Comparison of ENCODE assay signal across 8 cellular contexts in genomic region chr5:160390787-160391696, GRCh38. TPM values are rescaled to one million over a fixed set of nuclear protein-coding genes. Genes with fewer than 3 reads are reported as not detected.
DNase-seq lines count a peak whose midpoint lies in the region; ATAC-seq, FAIRE-seq and TF ChIP-seq lines count a peak whose summit lies in the region.

No MANE protein-coding gene starts in this region.

- H2AFZ ChIP-seq in endothelial cell of umbilical vein (ENCODE audit: low read depth, low read length), result no peak overlapping the region

- H3K27ac Mint-ChIP-seq in activated naive CD4-positive, alpha-beta T cell treated with anti-CD3 and anti-CD28 coated beads for 36 hours, result no peak overlapping the region

- DNase-seq in NCI-H2171 treated with DMSO at 0.1 percent for 48 hours (lab: John Stamatoyannopoulos, UW) (peak; percentile 2), NCI-H2171 (lab: John Stamatoyannopoulos, UW) (no peak), NCI-H774 (lab: John Stamatoyannopoulos, UW) (peak; percentile 2), endothelial cell of umbilical vein (ENCODE audit: low read depth, low spot score) (peak; percentile 30), small intestine (peak; percentile 25)
- no peak for DNase-seq in activated naive CD4-positive, alpha-beta T cell treated with anti-CD3 and anti-CD28 coated beads for 36 hours

- H3K9me1 ChIP-seq in endothelial cell of umbilical vein (replicated peaks; ENCODE audit: control insufficient read depth, extremely low read depth, insufficient read depth, low read length), result no peaks in the 10 kb centered on the region

- H3K4me1 ChIP-seq in endothelial cell of umbilical vein (ENCODE audit: control insufficient read depth, extremely low read depth, insufficient read depth, low read length) (no peaks in the 10 kb centered on the region), small intestine (ENCODE audit: control insufficient read depth in 2 of 2, insufficient read depth in 1 of 2, low read depth in 1 of 2, low read length in 1 of 2) (no peaks in the 10 kb centered on the region)

- H3K4me1 Mint-ChIP-seq in activated naive CD4-positive, alpha-beta T cell treated with anti-CD3 and anti-CD28 coated beads for 36 hours (ENCODE audit: low read depth), result no peaks in the 10 kb centered on the region

- no peak overlapping the region for H3K4me3 ChIP-seq in endothelial cell of umbilical vein (replicated peaks in 1 of 3; ENCODE audit: insufficient read depth in 1 of 3, low read depth in 1 of 3, low read length in 3 of 3)
- no peak overlapping the region for H3K4me3 ChIP-seq in small intestine (ENCODE audit: low read depth in 1 of 2, low read length in 2 of 2)

- H3K4me2 ChIP-seq in endothelial cell of umbilical vein (ENCODE audit: insufficient read depth, low read length), result no peak overlapping the region

- H3K27ac ChIP-seq in endothelial cell of umbilical vein (ENCODE audit: insufficient read depth, low read depth, low read length) (no peak overlapping the region), small intestine (ENCODE audit: low read depth in 1 of 2, low read length in 1 of 2) (no peak overlapping the region)

- H3K79me2 ChIP-seq in endothelial cell of umbilical vein (ENCODE audit: control insufficient read depth, insufficient read depth, low read length), result no peaks in the 10 kb centered on the region

- CTCF ChIA-PET in endothelial cell of umbilical vein (lab: Charles Lee), result interaction anchor here (0.6 to 8.2 kb wide), 73 partner anchors 9 to 1234 kb away, joined by 3 to 254 read pairs (median 4); partner anchors contain the start of genes C1QTNF2, FABP6, FAM200C and PTTG1
- CTCF ChIA-PET in activated naive CD4-positive, alpha-beta T cell treated with anti-CD3 and anti-CD28 coated beads for 36 hours (lab: Charles Lee), result interaction anchor here (0.6 to 2.8 kb wide), 9 partner anchors 9 to 369 kb away, joined by 3 to 17 read pairs (median 3); partner anchors contain the start of genes C1QTNF2 and FAM200C

- TF ChIP-seq CTCF in endothelial cell of umbilical vein (IDR thresholded peaks at IDR 0.05; ENCODE audit: extremely low read depth in 1 of 2, insufficient read depth in 1 of 2, low read depth in 1 of 2, low read length in 2 of 2), result peak; percentile 11 to 20

- intact Hi-C loops in endothelial cell of umbilical vein (cut with micrococcal nuclease), result loop anchor here (1.0 to 10.0 kb wide), 5 partner anchors 192 to 1186 kb away; partner anchors contain the start of gene RNF145
- intact Hi-C loops in activated naive CD4-positive, alpha-beta T cell treated with anti-CD3 and anti-CD28 coated beads for 36 hours (cut with micrococcal nuclease), result loop anchor here (1.0 to 2.0 kb wide), 3 partner anchors 46 to 370 kb away; no protein-coding TSS in a partner anchor

- dilution Hi-C loops in endothelial cell of umbilical vein (cut with MboI; ENCODE audit: extremely low pct_ligation_motif_present, low sequenced_read_pairs), result no loop called here

- no TSS peak for BruUV-seq in endothelial cell of umbilical vein (replicated peaks; lab: Mats Ljungman, UMichigan)

- no peaks in the 10 kb centered on the region for H4K20me1 ChIP-seq in endothelial cell of umbilical vein (replicated peaks; ENCODE audit: control insufficient read depth, extremely low read depth, insufficient read depth, low read length)

- TF ChIP-seq POLR2A in endothelial cell of umbilical vein (IDR thresholded peaks at IDR 0.05; ENCODE audit: low read depth, low read length), result no peak

- WGBS in small intestine, 3 donors, result 56 to 70% (median 62%) methylated on average over 6 to 8 of the region's 8 CpGs

- FAIRE-seq in endothelial cell of umbilical vein (lab: Jason Lieb, UNC) (no peak), small intestine (lab: Jason Lieb, UNC) (no peak)

- ATAC-seq in HG02623 (IDR thresholded peaks at IDR 0.05; ENCODE audit: unreplicated experiment) (no peak), GM21737 (IDR thresholded peaks at IDR 0.05; ENCODE audit: unreplicated experiment) (no peak)

- H3K27me3 Mint-ChIP-seq in activated naive CD4-positive, alpha-beta T cell treated with anti-CD3 and anti-CD28 coated beads for 36 hours (ENCODE audit: low read depth), result no peaks in the 10 kb centered on the region

- no peak overlapping the region for H3K4me3 Mint-ChIP-seq in activated naive CD4-positive, alpha-beta T cell treated with anti-CD3 and anti-CD28 coated beads for 36 hours

- POLR2A ChIA-PET in endothelial cell of umbilical vein (lab: Charles Lee), result interaction anchor here (1.2 kb wide), 1 partner anchor 369 kb away, joined by 6 read pairs; no protein-coding TSS in a partner anchor

- H3K9me3 ChIP-seq in endothelial cell of umbilical vein (replicated peaks; ENCODE audit: control insufficient read depth, insufficient read depth, low read length) (no peaks in the 10 kb centered on the region), small intestine (ENCODE audit: control insufficient read depth, low read depth) (no peaks in the 10 kb centered on the region)

- no peaks in the 10 kb centered on the region for H3K36me3 Mint-ChIP-seq in activated naive CD4-positive, alpha-beta T cell treated with anti-CD3 and anti-CD28 coated beads for 36 hours (ENCODE audit: low read depth)

- H3K36me3 ChIP-seq in endothelial cell of umbilical vein (ENCODE audit: control insufficient read depth in 2 of 2, extremely low read depth in 1 of 2, insufficient read depth in 2 of 2, low read length in 2 of 2) (no peaks in the 10 kb centered on the region), small intestine (ENCODE audit: control insufficient read depth in 2 of 2, insufficient read depth in 2 of 2, low read length in 2 of 2) (no peaks in the 10 kb centered on the region)

- H3K27me3 ChIP-seq in endothelial cell of umbilical vein (ENCODE audit: control insufficient read depth in 2 of 2, insufficient read depth in 2 of 2, low read length in 2 of 2), result no peaks in the 10 kb centered on the region
- no peaks in the 10 kb centered on the region for H3K27me3 ChIP-seq in small intestine (ENCODE audit: control insufficient read depth in 2 of 2, insufficient read depth in 2 of 2, low read length in 2 of 2)

- peaks cover 13% of the 10 kb centered on the region for H3K9me3 Mint-ChIP-seq in activated naive CD4-positive, alpha-beta T cell treated with anti-CD3 and anti-CD28 coated beads for 36 hours

- H3K9ac ChIP-seq in endothelial cell of umbilical vein (replicated peaks; ENCODE audit: extremely low read depth, insufficient read depth, low read length), result no peak overlapping the region

RNA-seq across cellular contexts. Expression of gene FAM200C, which starts 8.8 kb away (rescaled TPM):
- 2.6 and 2.7 TPM in 2 replicates for total RNA-seq in endothelial cell of umbilical vein
- polyA plus RNA-seq in endothelial cell of umbilical vein, result 0.76 and 0.86 TPM in 2 replicates
- polyA plus RNA-seq in endothelial cell of umbilical vein (2011; cell fraction: cytosol; rRNA removed), result 1.2 and 1.4 TPM in 2 replicates
- 2.4 and 3.3 TPM in 2 replicates for polyA plus RNA-seq in endothelial cell of umbilical vein (2011; cell fraction: nucleus; rRNA removed)
- polyA plus RNA-seq in endothelial cell of umbilical vein (2012), result 1.3 and 1.7 TPM in 2 replicates
- polyA minus RNA-seq in endothelial cell of umbilical vein, result 1.3 and 1.7 TPM in 2 replicates
- 2.3 TPM for polyA minus RNA-seq in endothelial cell of umbilical vein (2011; cell fraction: cytosol; rRNA and poly(A)+ RNA removed)
- 2.5 and 5.1 TPM in 2 replicates for polyA minus RNA-seq in endothelial cell of umbilical vein (2011; cell fraction: nucleus; rRNA and poly(A)+ RNA removed)
- polyA plus RNA-seq in small intestine, result 1 to 10 TPM in 2 of 3 donors, under 1 TPM in 1; 0.27 to 1.6 (median 1.6) TPM
- under 1 TPM; 0.84 to 0.93 TPM for total RNA-seq in activated naive CD4-positive, alpha-beta T cell treated with anti-CD3 and anti-CD28 coated beads for 36 hours

RNA-seq across cellular contexts. Expression of gene C1QTNF2, which starts 20.6 kb away (rescaled TPM):
- 0.53 TPM in 1 of 2 replicates, not detected in the other for total RNA-seq in endothelial cell of umbilical vein
- polyA plus RNA-seq in endothelial cell of umbilical vein, result 0.46 and 0.52 TPM in 2 replicates
- polyA plus RNA-seq in endothelial cell of umbilical vein (2011; cell fraction: cytosol; rRNA removed), result 0.21 and 0.31 TPM in 2 replicates
- 0.11 and 0.13 TPM in 2 replicates for polyA plus RNA-seq in endothelial cell of umbilical vein (2011; cell fraction: nucleus; rRNA removed)
- 0.11 and 0.24 TPM in 2 replicates for polyA plus RNA-seq in endothelial cell of umbilical vein (2012)
- not detected in 2 replicates for polyA minus RNA-seq in endothelial cell of umbilical vein
- polyA minus RNA-seq in endothelial cell of umbilical vein (2011; cell fraction: cytosol; rRNA and poly(A)+ RNA removed), result not detected
- 0.14 TPM in 1 of 2 replicates, not detected in the other for polyA minus RNA-seq in endothelial cell of umbilical vein (2011; cell fraction: nucleus; rRNA and poly(A)+ RNA removed)
- 1 to 10 TPM in 1 of 3 donors, under 1 TPM in 1, not detected in 1; 0.27 to 1.3 TPM for polyA plus RNA-seq in small intestine
- not detected for total RNA-seq in activated naive CD4-positive, alpha-beta T cell treated with anti-CD3 and anti-CD28 coated beads for 36 hours

RNA-seq across cellular contexts. Expression of gene SLU7, which starts 27.8 kb away (rescaled TPM):
- total RNA-seq in endothelial cell of umbilical vein, result 42.7 and 48.2 TPM in 2 replicates
- polyA plus RNA-seq in endothelial cell of umbilical vein (4.5 and 10.2 TPM in 2 replicates), small intestine (10 to 100 TPM; 19.9 to 44.0 (median 32.9) TPM)
- 20.5 and 21.8 TPM in 2 replicates for polyA plus RNA-seq in endothelial cell of umbilical vein (2011; cell fraction: cytosol; rRNA removed)
- 33.6 and 48.5 TPM in 2 replicates for polyA plus RNA-seq in endothelial cell of umbilical vein (2011; cell fraction: nucleus; rRNA removed)
- 37.9 and 55.8 TPM in 2 replicates for polyA plus RNA-seq in endothelial cell of umbilical vein (2012)
- 11.6 and 12.1 TPM in 2 replicates for polyA minus RNA-seq in endothelial cell of umbilical vein
- polyA minus RNA-seq in endothelial cell of umbilical vein (2011; cell fraction: cytosol; rRNA and poly(A)+ RNA removed), result 7.9 TPM
- polyA minus RNA-seq in endothelial cell of umbilical vein (2011; cell fraction: nucleus; rRNA and poly(A)+ RNA removed), result 19.0 and 22.5 TPM in 2 replicates
- 10 to 100 TPM; 33.2 to 34.3 TPM for total RNA-seq in activated naive CD4-positive, alpha-beta T cell treated with anti-CD3 and anti-CD28 coated beads for 36 hours

RNA-seq across cellular contexts. Expression of gene PTTG1, which starts 30.6 kb away (rescaled TPM):
- 139 and 140 TPM in 2 replicates for total RNA-seq in endothelial cell of umbilical vein
- polyA plus RNA-seq in endothelial cell of umbilical vein (157 and 173 TPM in 2 replicates), small intestine (10 to 100 TPM in 2 of 3 donors, 1 to 10 TPM in 1; 8.4 to 98.9 (median 12.1) TPM)
- 355 and 421 TPM in 2 replicates for polyA plus RNA-seq in endothelial cell of umbilical vein (2011; cell fraction: cytosol; rRNA removed)
- polyA plus RNA-seq in endothelial cell of umbilical vein (2011; cell fraction: nucleus; rRNA removed), result 182 and 233 TPM in 2 replicates
- polyA plus RNA-seq in endothelial cell of umbilical vein (2012), result 83.1 and 154 TPM in 2 replicates
- polyA minus RNA-seq in endothelial cell of umbilical vein, result 43.8 and 47.2 TPM in 2 replicates
- 57.7 TPM for polyA minus RNA-seq in endothelial cell of umbilical vein (2011; cell fraction: cytosol; rRNA and poly(A)+ RNA removed)
- polyA minus RNA-seq in endothelial cell of umbilical vein (2011; cell fraction: nucleus; rRNA and poly(A)+ RNA removed), result 18.0 and 28.6 TPM in 2 replicates
- 100 to 1,000 TPM; 254 to 270 TPM for total RNA-seq in activated naive CD4-positive, alpha-beta T cell treated with anti-CD3 and anti-CD28 coated beads for 36 hours

Comparison
In these comparisons a context has a peak if more than half of its experiments do, and no peak if none do; other contexts are left out.
1. DNase-seq: peak in NCI-H2171 treated with DMSO at 0.1 percent for 48 hours (single experiment), NCI-H774 (single experiment), endothelial cell of umbilical vein (single experiment) and small intestine (single experiment); none in NCI-H2171 (single experiment) and activated naive CD4-positive, alpha-beta T cell treated with anti-CD3 and anti-CD28 coated beads for 36 hours (single experiment).